1 cellular context compared by ENCODE assay signal in the genomic region with DNA sequence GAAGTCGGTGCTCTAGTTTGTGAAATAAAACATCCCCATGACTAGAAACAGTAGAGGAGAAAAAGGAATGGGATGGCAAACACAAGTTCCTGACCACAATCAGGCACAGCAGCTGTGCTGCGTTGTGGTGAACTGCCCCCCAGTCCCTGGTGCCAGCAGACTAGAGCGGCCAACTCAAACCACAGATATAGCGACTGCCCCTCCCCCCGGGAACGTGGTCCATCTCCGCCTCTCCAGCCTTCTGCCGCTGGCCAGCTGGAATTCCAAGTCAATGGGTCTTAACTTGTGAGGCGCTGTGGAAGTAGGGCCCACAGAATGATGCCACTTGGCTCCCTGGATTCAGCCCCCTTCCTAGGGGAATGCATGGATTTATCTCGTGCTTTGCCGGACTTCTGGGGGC.
TF ChIP-seq lines count a peak whose summit lies in the region.

No MANE protein-coding gene starts in this region.

TF ChIP-seq in K562, 482 proteins besides CTCF, POLR2A, EP300 and RAD21 (continued from another document):
- TF ChIP-seq, protein P1, sequence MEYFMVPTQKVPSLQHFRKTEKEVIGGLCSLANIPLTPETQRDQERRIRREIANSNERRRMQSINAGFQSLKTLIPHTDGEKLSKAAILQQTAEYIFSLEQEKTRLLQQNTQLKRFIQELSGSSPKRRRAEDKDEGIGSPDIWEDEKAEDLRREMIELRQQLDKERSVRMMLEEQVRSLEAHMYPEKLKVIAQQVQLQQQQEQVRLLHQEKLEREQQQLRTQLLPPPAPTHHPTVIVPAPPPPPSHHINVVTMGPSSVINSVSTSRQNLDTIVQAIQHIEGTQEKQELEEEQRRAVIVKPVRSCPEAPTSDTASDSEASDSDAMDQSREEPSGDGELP (CRISPR knock-in tag; IDR thresholded peaks at IDR 0.05; ENCODE audit: borderline replicate concordance) = 0 out of 2 replicates have a peak, but pooled peaks have one; percentile 11
- TF ChIP-seq CBFB (CRISPR knock-in tag; IDR thresholded peaks at IDR 0.05) = no peak
